Comparison of ENCODE assay signal across 9 cellular contexts in genomic region chr4:38310446-38311043, GRCh38.
DNase-seq lines count a peak whose midpoint lies in the region; ATAC-seq and TF ChIP-seq lines count a peak whose summit lies in the region.
"Had no signal": no experiment of that assay in that cellular context is flagged by ENCODE, and none has a peak within 500 bp of the region (broad histone marks: within the 10 kb centered on the region; RNA-seq: fewer than 3 reads in every experiment).

No MANE protein-coding gene starts in this region.

- ATAC-seq in GM21381 (IDR thresholded peaks at IDR 0.05; ENCODE audit: unreplicated experiment) (peak; percentile 90), HG03571 (IDR thresholded peaks at IDR 0.05; ENCODE audit: unreplicated experiment) (peak; percentile 89)

- H3K4me3 ChIP-seq in smooth muscle cell, result no peak overlapping the region

- H3K36me3 Mint-ChIP-seq in activated T-helper 1 cell treated with anti-CD3 and anti-CD28 coated beads, Interleukin-12 subunit alpha, Interleukin-12 subunit beta, Interleukin-2, Interleukin-4 antibody, amounts not matched to agents 30 ng/mL and 10 ng/mL and 1 ng/mL, durations not matched to agents 14 hours and 24 hours and 36 hours (ENCODE audit: low read depth), result peaks cover 13% of the 10 kb centered on the region

- H3K4me3 Mint-ChIP-seq in activated T-helper 1 cell treated with anti-CD3 and anti-CD28 coated beads, Interleukin-12 subunit alpha, Interleukin-12 subunit beta, Interleukin-2, Interleukin-4 antibody, amounts not matched to agents 30 ng/mL and 10 ng/mL and 1 ng/mL, durations not matched to agents 14 hours and 24 hours and 36 hours, result peak overlapping the region; percentile 51

- no peak overlapping the region for H3K27ac ChIP-seq in smooth muscle cell (ENCODE audit: low read depth)
- H3K27ac ChIP-seq: VCaP had no signal

- H3K4me2 ChIP-seq in smooth muscle cell, result no peak overlapping the region

- peaks cover 7% of the 10 kb centered on the region for H3K9me3 Mint-ChIP-seq in activated T-helper 1 cell treated with anti-CD3 and anti-CD28 coated beads, Interleukin-12 subunit alpha, Interleukin-12 subunit beta, Interleukin-2, Interleukin-4 antibody, amounts not matched to agents 30 ng/mL and 10 ng/mL and 1 ng/mL, durations not matched to agents 14 hours and 24 hours and 36 hours

- no peaks in the 10 kb centered on the region for H3K79me2 ChIP-seq in smooth muscle cell (ENCODE audit: low read depth)

- 62% methylated on average over 4 of the region's 4 CpGs for WGBS in smooth muscle cell (ENCODE audit: low lambda C conversion rate)

- H2AFZ ChIP-seq in smooth muscle cell (ENCODE audit: low read depth), result no peak overlapping the region

- TF ChIP-seq CTCF in smooth muscle cell (IDR thresholded peaks at IDR 0.05; ENCODE audit: borderline replicate concordance, insufficient read depth, poor library complexity, severe bottlenecking), result no peak

- peaks cover 81% of the 10 kb centered on the region for H3K4me1 Mint-ChIP-seq in activated T-helper 1 cell treated with anti-CD3 and anti-CD28 coated beads, Interleukin-12 subunit alpha, Interleukin-12 subunit beta, Interleukin-2, Interleukin-4 antibody, amounts not matched to agents 30 ng/mL and 10 ng/mL and 1 ng/mL, durations not matched to agents 14 hours and 24 hours and 36 hours (ENCODE audit: low read depth)

- H3K9ac ChIP-seq in smooth muscle cell (ENCODE audit: low read depth), result no peak overlapping the region

- no peaks in the 10 kb centered on the region for H3K4me1 ChIP-seq in smooth muscle cell (ENCODE audit: low read depth)

- peak overlapping the region; percentile 90 for H3K27ac Mint-ChIP-seq in activated T-helper 1 cell treated with anti-CD3 and anti-CD28 coated beads, Interleukin-12 subunit alpha, Interleukin-12 subunit beta, Interleukin-2, Interleukin-4 antibody, amounts not matched to agents 30 ng/mL and 10 ng/mL and 1 ng/mL, durations not matched to agents 14 hours and 24 hours and 36 hours

- no peaks in the 10 kb centered on the region for H3K36me3 ChIP-seq in smooth muscle cell (ENCODE audit: low read depth)

- H4K20me1 ChIP-seq in smooth muscle cell (ENCODE audit: low read depth), result no peaks in the 10 kb centered on the region

- peaks cover 15% of the 10 kb centered on the region for H3K27me3 Mint-ChIP-seq in activated T-helper 1 cell treated with anti-CD3 and anti-CD28 coated beads, Interleukin-12 subunit alpha, Interleukin-12 subunit beta, Interleukin-2, Interleukin-4 antibody, amounts not matched to agents 30 ng/mL and 10 ng/mL and 1 ng/mL, durations not matched to agents 14 hours and 24 hours and 36 hours (ENCODE audit: insufficient read depth)

- DNase-seq in activated T-helper 1 cell treated with anti-CD3 and anti-CD28 coated beads, Interleukin-12 subunit alpha, Interleukin-12 subunit beta, Interleukin-2, Interleukin-4 antibody, amounts not matched to agents 30 ng/mL and 10 ng/mL and 1 ng/mL, durations not matched to agents 14 hours and 24 hours and 36 hours (ENCODE audit: low spot score), result peak; percentile 83
- DNase-seq in stimulated activated CD4-positive, alpha-beta T cell treated with anti-CD3 and anti-CD28 coated beads, Interleukin-12 subunit alpha, Interleukin-12 subunit beta, amount 100 ng/mL, for 4 hours, result peak; percentile 41
- DNase-seq in smooth muscle cell (lab: John Stamatoyannopoulos, UW; ENCODE audit: unreplicated experiment) (no peak), NCI-H748 treated with DMSO at 0.1 percent for 48 hours (lab: John Stamatoyannopoulos, UW) (no peak), NCI-H1092 (lab: John Stamatoyannopoulos, UW) (no peak), EL (no peak)

- intact Hi-C loops in activated T-helper 1 cell treated with anti-CD3 and anti-CD28 coated beads, Interleukin-12 subunit alpha, Interleukin-12 subunit beta, Interleukin-2, Interleukin-4 antibody, amounts not matched to agents 30 ng/mL and 10 ng/mL and 1 ng/mL, durations not matched to agents 14 hours and 24 hours and 36 hours (cut with micrococcal nuclease), result loop anchor here (1.0 to 10.0 kb wide), 16 partner anchors 9 to 1894 kb away; partner anchors contain the start of genes PGM2, TLR1 and TLR6

- H3K9me3 ChIP-seq in smooth muscle cell (replicated peaks; ENCODE audit: low read depth), result no peaks in the 10 kb centered on the region

- no peaks in the 10 kb centered on the region for H3K27me3 ChIP-seq in smooth muscle cell (ENCODE audit: low read depth)

- H3F3A ChIP-seq in smooth muscle cell (ENCODE audit: low read depth), result no peaks in the 10 kb centered on the region

Comparison
In these comparisons a context has a peak if more than half of its experiments do, and no peak if none do; other contexts are left out.
1. DNase-seq: peak in activated T-helper 1 cell treated with anti-CD3 and anti-CD28 coated beads, Interleukin-12 subunit alpha, Interleukin-12 subunit beta, Interleukin-2, Interleukin-4 antibody, amounts not matched to agents 30 ng/mL and 10 ng/mL and 1 ng/mL, durations not matched to agents 14 hours and 24 hours and 36 hours (single experiment) and stimulated activated CD4-positive, alpha-beta T cell treated with anti-CD3 and anti-CD28 coated beads, Interleukin-12 subunit alpha, Interleukin-12 subunit beta, amount 100 ng/mL, for 4 hours (single experiment); none in smooth muscle cell (single experiment), NCI-H748 treated with DMSO at 0.1 percent for 48 hours (single experiment), NCI-H1092 (single experiment) and EL (single experiment).